Comparison of ENCODE assay signal across 21 cellular contexts in the genomic region with DNA sequence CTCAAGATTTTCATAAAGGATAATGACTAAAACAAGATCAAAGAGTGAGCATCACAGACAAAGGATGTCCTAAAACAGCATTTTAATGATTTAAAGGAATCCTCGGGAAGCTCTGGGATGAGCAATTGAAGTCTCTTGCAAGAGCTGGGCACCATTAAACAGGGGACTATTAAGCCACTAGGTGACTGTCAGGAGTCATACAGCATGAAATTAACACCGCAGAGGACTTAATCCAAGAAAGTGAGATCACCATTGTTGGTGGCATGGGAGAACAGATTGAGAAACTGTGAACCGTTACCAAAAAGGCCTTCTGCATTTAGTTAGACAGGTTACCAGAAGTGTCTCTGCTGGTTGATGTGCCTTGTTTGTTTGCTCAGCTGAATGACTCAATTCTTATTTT.
"Had no signal": no experiment of that assay in that cellular context is flagged by ENCODE, and none has a peak within 500 bp of the region (broad histone marks: within the 10 kb centered on the region; RNA-seq: fewer than 3 reads in every experiment).

No MANE protein-coding gene starts in this region.

- DNase-seq: Kasumi-1, MM.1S, NCI-H1092 treated with DMSO at 0.1 percent for 48 hours, NCI-H1436, NCI-H187, NCI-H2029, NCI-H2081 treated with DMSO at 0.1 percent for 48 hours, NCI-H2171 treated with DMSO at 0.1 percent for 48 hours, NCI-H446, NCI-H510A, Right ventricle myocardium superior, RPMI8226, SIG-M5 had no signal

- H3K27me3 ChIP-seq: SJSA1 had no signal

- H3K4me2 ChIP-seq: KMS-11 had no signal

- FAIRE-seq: HTR-8/SVneo, RCC 7860 had no signal

- H3K4me3 Mint-ChIP-seq: IgD-negative memory B cell had no signal

- H3K36me3 ChIP-seq: SJSA1 had no signal

- H3K4me1 ChIP-seq: SJSA1 had no signal

- H3K4me3 ChIP-seq: K562, SJSA1, SK-N-MC had no signal

- H3K36me3 Mint-ChIP-seq: IgD-negative memory B cell had no signal

- H3K9me3 Mint-ChIP-seq: IgD-negative memory B cell had no signal

- H3K9me3 ChIP-seq: SJSA1 had no signal

- H3K27ac Mint-ChIP-seq: IgD-negative memory B cell had no signal

- H3K27ac ChIP-seq: HL-60, KMS-11, SJSA1, SK-N-MC had no signal

- H3K9ac ChIP-seq: KMS-11 had no signal
